8 cellular contexts compared by ENCODE assay signal in genomic region chr2:127526940-127527804, GRCh38. TPM values are rescaled to one million over a fixed set of nuclear protein-coding genes. Genes with fewer than 3 reads are reported as not detected.
DNase-seq lines count a peak whose midpoint lies in the region; ATAC-seq and TF ChIP-seq lines count a peak whose summit lies in the region.

No MANE protein-coding gene starts in this region.

- H3K23ac ChIP-seq in mesendoderm (ENCODE audit: low read length), result peak overlapping the region; percentile 57

- H3K27ac ChIP-seq in mesendoderm (ENCODE audit: low read depth, low read length), result peak overlapping the region; percentile 85
- peak overlapping the region; percentile 94 for H3K27ac ChIP-seq in vagina

- no peak overlapping the region for H3K4ac ChIP-seq in mesendoderm (ENCODE audit: low read depth, low read length)

- H3K4me2 ChIP-seq in mesendoderm (ENCODE audit: low read length), result peak overlapping the region; percentile 93

- H3K9ac ChIP-seq in mesendoderm (ENCODE audit: low read length), result peak overlapping the region; percentile 95

- H2BK15ac ChIP-seq in mesendoderm (replicated peaks; ENCODE audit: low read depth), result no peak overlapping the region

- no peak overlapping the region for H4K8ac ChIP-seq in mesendoderm (ENCODE audit: low read depth, low read length)

- H3K4me3 ChIP-seq in mesendoderm (ENCODE audit: low read length) (peak overlapping the region; percentile 76), vagina (peak overlapping the region; percentile 91 to 93)

- no peaks in the 10 kb centered on the region for H3K9me3 ChIP-seq in vagina

- whole genome bisulfite sequencing in mesendoderm (ENCODE audit: extremely low coverage, insufficient coverage, low lambda C conversion rate), result no CpG with 5 or more reads among the region's 16 CpGs

- peak overlapping the region; percentile 15 for H2BK120ac ChIP-seq in mesendoderm (ENCODE audit: low read depth, low read length)

- H3K27me3 Mint-ChIP-seq in central memory CD8-positive, alpha-beta T cell, result no peaks in the 10 kb centered on the region

- no peak for TF ChIP-seq POLR2A in vagina (IDR thresholded peaks at IDR 0.05)

- peaks cover 23% of the 10 kb centered on the region for H3K36me3 Mint-ChIP-seq in central memory CD8-positive, alpha-beta T cell (ENCODE audit: insufficient read depth)

- H3K9me3 Mint-ChIP-seq in central memory CD8-positive, alpha-beta T cell, result no peaks in the 10 kb centered on the region

- peak overlapping the region; percentile 99 for H4K5ac ChIP-seq in mesendoderm (ENCODE audit: low read length)

- H3K27me3 ChIP-seq in mesendoderm (ENCODE audit: insufficient read depth, low read length, poor library complexity) (no peaks in the 10 kb centered on the region), vagina (no peaks in the 10 kb centered on the region)

- H3K36me3 ChIP-seq in mesendoderm (ENCODE audit: control insufficient read depth, insufficient read depth, low read length) (no peaks in the 10 kb centered on the region), vagina (peaks cover 0 to 9% of the 10 kb centered on the region in 2 donors)

- peak; percentile 53 for DNase-seq in NOMO-1 treated with DMSO at 0.1 percent for 48 hours (lab: John Stamatoyannopoulos, UW; ENCODE audit: unreplicated experiment)
- DNase-seq in NOMO-1 treated with dmso at 0.1 percent for 144 hours (lab: John Stamatoyannopoulos, UW; ENCODE audit: unreplicated experiment), result no peak
- peak; percentile 78 for DNase-seq in NCI-H510A treated with DMSO at 0.1 percent for 48 hours (lab: John Stamatoyannopoulos, UW)
- DNase-seq in central memory CD8-positive, alpha-beta T cell (ENCODE audit: low spot score in 2 of 2), result no peak
- DNase-seq in mesendoderm, result peak; percentile 70
- DNase-seq in vagina (ENCODE audit: extremely low spot score in 2 of 2), result peak in 1 of 2 donors; percentile 83

- H3K27ac Mint-ChIP-seq in central memory CD8-positive, alpha-beta T cell (ENCODE audit: low read depth), result peak overlapping the region; percentile 96

- peaks cover 5% of the 10 kb centered on the region for H3K79me1 ChIP-seq in mesendoderm (ENCODE audit: low read length)

- peak overlapping the region; percentile 86 for H3K4me3 Mint-ChIP-seq in central memory CD8-positive, alpha-beta T cell

- H3K56ac ChIP-seq in mesendoderm (ENCODE audit: low read length), result peak overlapping the region; percentile 92

- H3K18ac ChIP-seq in mesendoderm (ENCODE audit: low read length), result peak overlapping the region; percentile 52

- peak overlapping the region; percentile 74 for H2AK5ac ChIP-seq in mesendoderm (ENCODE audit: low read length)

- no peak for TF ChIP-seq CTCF in vagina (IDR thresholded peaks at IDR 0.05)

- H3K4me1 Mint-ChIP-seq in central memory CD8-positive, alpha-beta T cell, result peaks cover 36% of the 10 kb centered on the region

- peak; percentile 20 for ATAC-seq in HG02610 (IDR thresholded peaks at IDR 0.05; ENCODE audit: unreplicated experiment)
- peak; percentile 7 for ATAC-seq in central memory CD8-positive, alpha-beta T cell (replicated peaks; ENCODE audit: extremely low read depth, poor library complexity, severe bottlenecking)
- ATAC-seq in GM18873 (IDR thresholded peaks at IDR 0.05; ENCODE audit: low FRiP score, unreplicated experiment), result no peak

- H3K79me2 ChIP-seq in mesendoderm (ENCODE audit: control insufficient read depth, insufficient read depth, low read length), result peaks cover 35% of the 10 kb centered on the region

- peak overlapping the region; percentile 95 for H2BK5ac ChIP-seq in mesendoderm (ENCODE audit: low read length)

- intact Hi-C loops in vagina (cut with DNase I), result no loop called here

- peaks cover 11% of the 10 kb centered on the region for H3K4me1 ChIP-seq in mesendoderm (ENCODE audit: control insufficient read depth, low read depth, low read length)
- peaks cover 43% of the 10 kb centered on the region for H3K4me1 ChIP-seq in vagina

RNA-seq across cellular contexts. Expression of gene IWS1, which starts 0.9 kb away (rescaled TPM):
- 56.1 TPM for polyA plus RNA-seq in mesendoderm (2013, experiment 1 of 2)
- polyA plus RNA-seq in mesendoderm (2013, experiment 2 of 2), result 56.7 TPM
- 40.8 TPM for total RNA-seq in vagina

RNA-seq across cellular contexts. Expression of gene MYO7B, which starts 8.3 kb away (rescaled TPM):
- polyA plus RNA-seq in mesendoderm (2013, experiment 1 of 2), result 0.01 TPM
- polyA plus RNA-seq in mesendoderm (2013, experiment 2 of 2), result 0.03 TPM
- not detected for total RNA-seq in vagina

Comparison
In these comparisons a context has a peak if more than half of its experiments do, and no peak if none do; other contexts are left out.
1. DNase-seq: peak in NOMO-1 treated with DMSO at 0.1 percent for 48 hours (single experiment), NCI-H510A treated with DMSO at 0.1 percent for 48 hours (single experiment) and mesendoderm (single experiment); none in NOMO-1 treated with dmso at 0.1 percent for 144 hours (single experiment) and central memory CD8-positive, alpha-beta T cell (0 of 2).